ENCODE assay signal across 18 cellular contexts in the genomic region with DNA sequence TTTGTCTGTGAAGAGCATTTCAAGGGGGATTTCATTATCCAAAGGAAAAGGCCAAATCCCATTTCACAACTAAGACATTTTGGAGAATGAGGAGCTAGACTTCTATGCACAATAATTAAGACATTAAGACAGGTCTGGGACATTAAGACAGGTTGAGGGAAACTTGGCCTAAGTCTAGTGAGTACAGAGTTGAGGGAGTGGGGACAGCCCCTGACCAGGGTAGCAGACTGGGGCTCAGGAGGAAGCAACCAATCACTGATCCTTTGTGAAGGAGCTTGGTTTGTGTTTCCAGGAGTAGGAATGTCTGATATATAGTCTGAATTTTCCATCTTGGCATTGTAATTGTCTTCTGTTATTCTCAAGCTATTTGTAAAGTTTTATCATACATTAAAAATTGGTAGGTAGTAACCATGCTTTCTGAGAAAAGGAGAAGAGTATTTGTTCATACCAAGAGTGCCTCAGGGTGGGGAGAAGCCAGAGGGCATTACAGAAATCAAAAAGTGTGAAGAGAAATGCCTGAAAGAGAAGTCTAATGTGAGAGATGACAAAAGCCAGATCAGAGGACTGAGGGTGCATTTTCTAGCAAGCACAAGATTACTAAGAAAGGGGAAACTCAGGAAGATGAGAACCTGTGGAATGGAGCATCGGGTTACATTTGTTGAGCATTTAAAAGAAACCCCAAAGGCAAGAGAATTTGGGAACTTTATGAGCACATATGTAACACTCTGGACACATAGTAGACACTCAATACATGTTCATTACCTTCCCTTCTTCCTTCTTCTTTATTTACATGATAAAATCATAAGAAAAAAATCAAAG.
A peak's percentile ranks its signal among the peaks of the same experiment; 100 is the strongest.
DNase-seq lines count a peak whose midpoint lies in the region; ATAC-seq, FAIRE-seq and TF ChIP-seq lines count a peak whose summit lies in the region.
"Had no signal": no experiment of that assay in that cellular context is flagged by ENCODE, and none has a peak within 500 bp of the region (broad histone marks: within the 10 kb centered on the region; RNA-seq: fewer than 3 reads in every experiment).

No MANE protein-coding gene starts in this region.

- H3K9ac ChIP-seq in astrocyte (ENCODE audit: low read length): no peak overlapping the region
- H3K9ac ChIP-seq: BLaER1 treated with 17β-estradiol and CSF1 and Interleukin-3, amounts not matched to agents 10 nM and 100 nM had no signal

- H3K4me1 ChIP-seq in GM23338 (ENCODE audit: insufficient read depth) (peaks cover 36% of the 10 kb centered on the region), astrocyte (ENCODE audit: insufficient read depth, low read length) (peaks cover 5% of the 10 kb centered on the region), muscle layer of duodenum (ENCODE audit: control insufficient read depth in 1 of 2, insufficient read depth in 2 of 2, low read length in 2 of 2) (peaks cover 11 to 13% of the 10 kb centered on the region in 2 donors)
- no peaks in the 10 kb centered on the region for H3K4me1 ChIP-seq in CD8-positive, alpha-beta T cell (ENCODE audit: insufficient read depth, low read length)

- H3K27ac ChIP-seq in GM23338 (ENCODE audit: low read depth) (no peak overlapping the region), astrocyte (ENCODE audit: low read depth, low read length) (no peak overlapping the region), muscle layer of duodenum (ENCODE audit: low read length) (peak overlapping the region; percentile 13)
- no peak overlapping the region for H3K27ac ChIP-seq in CD8-positive, alpha-beta T cell (ENCODE audit: low read depth, low read length)
- H3K27ac ChIP-seq: BLaER1 treated with 17β-estradiol and CSF1 and Interleukin-3, amounts not matched to agents 10 nM and 100 nM had no signal

- no peaks in the 10 kb centered on the region for H3K9me3 ChIP-seq in astrocyte (ENCODE audit: insufficient read depth, low read depth, low read length)
- no peaks in the 10 kb centered on the region for H3K9me3 ChIP-seq in muscle layer of duodenum (ENCODE audit: control insufficient read depth in 1 of 2, low read length in 2 of 2)
- no peaks in the 10 kb centered on the region for H3K9me3 ChIP-seq in MG63
- no peaks in the 10 kb centered on the region for H3K9me3 ChIP-seq in CD8-positive, alpha-beta T cell (ENCODE audit: low read length)
- H3K9me3 ChIP-seq: BLaER1 treated with 17β-estradiol and CSF1 and Interleukin-3, amounts not matched to agents 10 nM and 100 nM had no signal

- H3K36me3 ChIP-seq in GM23338 (ENCODE audit: insufficient read depth) (no peaks in the 10 kb centered on the region), astrocyte (ENCODE audit: insufficient read depth, low read length) (no peaks in the 10 kb centered on the region), muscle layer of duodenum (ENCODE audit: control insufficient read depth in 1 of 2, insufficient read depth in 2 of 2, low read length in 2 of 2) (no peaks in the 10 kb centered on the region), MG63 (no peaks in the 10 kb centered on the region)
- H3K36me3 ChIP-seq in CD8-positive, alpha-beta T cell (ENCODE audit: insufficient read depth, low read length): no peaks in the 10 kb centered on the region
- H3K36me3 ChIP-seq: BLaER1 treated with 17β-estradiol and CSF1 and Interleukin-3, amounts not matched to agents 10 nM and 100 nM had no signal

- H3K4me3 Mint-ChIP-seq in GM23338: no peak overlapping the region
- no peak overlapping the region for H3K4me3 Mint-ChIP-seq in astrocyte (ENCODE audit: unreplicated experiment)
- H3K4me3 Mint-ChIP-seq in stimulated activated effector memory CD8-positive, alpha-beta T cell treated with anti-CD3 and anti-CD28 coated beads, Interleukin-12 subunit alpha, Interleukin-12 subunit beta, amount 100 ng/mL, for 72 hours: no peak overlapping the region
- no peak overlapping the region for H3K4me3 Mint-ChIP-seq in CD8-positive, alpha-beta T cell
- H3K4me3 Mint-ChIP-seq: H9 had no signal

- H3K36me3 Mint-ChIP-seq in GM23338 (ENCODE audit: low read depth) (no peaks in the 10 kb centered on the region), astrocyte (ENCODE audit: low read depth, unreplicated experiment) (no peaks in the 10 kb centered on the region)
- H3K36me3 Mint-ChIP-seq in stimulated activated effector memory CD8-positive, alpha-beta T cell treated with anti-CD3 and anti-CD28 coated beads, Interleukin-12 subunit alpha, Interleukin-12 subunit beta, amount 100 ng/mL, for 72 hours: no peaks in the 10 kb centered on the region
- no peaks in the 10 kb centered on the region for H3K36me3 Mint-ChIP-seq in CD8-positive, alpha-beta T cell

- H4K20me1 ChIP-seq in GM23338 (replicated peaks; ENCODE audit: insufficient read depth): no peaks in the 10 kb centered on the region
- no peaks in the 10 kb centered on the region for H4K20me1 ChIP-seq in astrocyte (ENCODE audit: insufficient read depth, low read length)
- H4K20me1 ChIP-seq: BLaER1 treated with 17β-estradiol and CSF1 and Interleukin-3, amounts not matched to agents 10 nM and 100 nM had no signal

- CTCF ChIA-PET in CD8-positive, alpha-beta T cell (lab: Charles Lee): no interaction called here

- H2AFZ ChIP-seq in GM23338: peak overlapping the region; percentile 63; the same call in 1 of the 2 replicates
- no peak overlapping the region for H2AFZ ChIP-seq in astrocyte (ENCODE audit: low read depth, low read length)

- peaks cover 2% of the 10 kb centered on the region for H3K27me3 Mint-ChIP-seq in GM23338 (ENCODE audit: insufficient read depth, low read depth, poor library complexity)
- H3K27me3 Mint-ChIP-seq in astrocyte (ENCODE audit: low read depth, unreplicated experiment): no peaks in the 10 kb centered on the region
- no peaks in the 10 kb centered on the region for H3K27me3 Mint-ChIP-seq in CD8-positive, alpha-beta T cell (ENCODE audit: low read depth)

- H3K27me3 ChIP-seq in GM23338 (ENCODE audit: insufficient read depth) (no peaks in the 10 kb centered on the region), astrocyte (ENCODE audit: insufficient read depth, low read length) (no peaks in the 10 kb centered on the region), muscle layer of duodenum (ENCODE audit: low read depth, low read length) (no peaks in the 10 kb centered on the region), MG63 (no peaks in the 10 kb centered on the region)
- H3K27me3 ChIP-seq in CD8-positive, alpha-beta T cell (ENCODE audit: insufficient read depth, low read length): no peaks in the 10 kb centered on the region
- H3K27me3 ChIP-seq: BLaER1 treated with 17β-estradiol and CSF1 and Interleukin-3, amounts not matched to agents 10 nM and 100 nM had no signal

- H3F3A ChIP-seq in GM23338 (replicated peaks; ENCODE audit: low read depth): no peaks in the 10 kb centered on the region

- ATAC-seq in GM23338: no peak
- ATAC-seq in stimulated activated effector memory CD8-positive, alpha-beta T cell treated with anti-CD3 and anti-CD28 coated beads, Interleukin-12 subunit alpha, Interleukin-12 subunit beta, amount 100 ng/mL, for 72 hours: peak; percentile 67
- ATAC-seq in CD8-positive, alpha-beta T cell: no peak

- TF ChIP-seq CTCF in GM23338 (conservative IDR thresholded peaks at IDR 0.05; ENCODE audit: low read depth in 2 of 2) (no peak), astrocyte (IDR thresholded peaks at IDR 0.05; ENCODE audit: insufficient read depth, low read depth, low read length) (no peak)
- no peak for TF ChIP-seq CTCF in CD8-positive, alpha-beta T cell (IDR thresholded peaks at IDR 0.05)

- peak; percentile 50 for FAIRE-seq in astrocyte (lab: Jason Lieb, UNC)

- DNase-seq in GM23338 (ENCODE audit: low spot score) (peak; percentile 14), astrocyte (ENCODE audit: low read depth) (no peak), MG63 (no peak), COLO668 (lab: John Stamatoyannopoulos, UW; ENCODE audit: unreplicated experiment) (no peak)
- no peak for DNase-seq in stimulated activated effector memory CD8-positive, alpha-beta T cell treated with anti-CD3 and anti-CD28 coated beads, Interleukin-12 subunit alpha, Interleukin-12 subunit beta, amount 100 ng/mL, for 72 hours (ENCODE audit: low spot score in 2 of 2)
- DNase-seq in activated naive CD4-positive, alpha-beta T cell treated with Interleukin-2 at 50 U/mL for 16 hours: no peak
- no peak for DNase-seq in CD8-positive, alpha-beta T cell
- DNase-seq: COR-L47; H9; NCI-H1048; NCI-H146; NCI-H2081 treated with DMSO at 0.1 percent for 48 hours; NCI-H2227 treated with DMSO at 0.1 percent for 48 hours; NCI-H526 treated with DMSO at 0.1 percent for 48 hours; NK-92 treated with Interleukin-12 subunit alpha and Interleukin-12 subunit beta, amount 100 ng/mL, for 24 hours; OCI-M1 had no signal

- no peak overlapping the region for H3K27ac Mint-ChIP-seq in GM23338
- no peak overlapping the region for H3K27ac Mint-ChIP-seq in astrocyte (ENCODE audit: unreplicated experiment)
- H3K27ac Mint-ChIP-seq in stimulated activated effector memory CD8-positive, alpha-beta T cell treated with anti-CD3 and anti-CD28 coated beads, Interleukin-12 subunit alpha, Interleukin-12 subunit beta, amount 100 ng/mL, for 72 hours: no peak overlapping the region
- no peak overlapping the region for H3K27ac Mint-ChIP-seq in CD8-positive, alpha-beta T cell
- H3K27ac Mint-ChIP-seq: H9 had no signal

- POLR2A ChIA-PET in CD8-positive, alpha-beta T cell (lab: Charles Lee): no interaction called here

- H3K9me3 Mint-ChIP-seq in GM23338 (peaks cover 2% of the 10 kb centered on the region; the same call in 1 of the 3 replicates), astrocyte (ENCODE audit: unreplicated experiment) (no peaks in the 10 kb centered on the region)
- peaks cover 2% of the 10 kb centered on the region for H3K9me3 Mint-ChIP-seq in stimulated activated effector memory CD8-positive, alpha-beta T cell treated with anti-CD3 and anti-CD28 coated beads, Interleukin-12 subunit alpha, Interleukin-12 subunit beta, amount 100 ng/mL, for 72 hours
- no peaks in the 10 kb centered on the region for H3K9me3 Mint-ChIP-seq in CD8-positive, alpha-beta T cell
- H3K9me3 Mint-ChIP-seq: H9 had no signal

- H3K4me2 ChIP-seq in GM23338 (0 out of 2 replicates have a peak overlapping the region, but pooled peaks have one; percentile 27), astrocyte (ENCODE audit: low read length) (no peak overlapping the region)
- H3K4me2 ChIP-seq: BLaER1 treated with 17β-estradiol and CSF1 and Interleukin-3, amounts not matched to agents 10 nM and 100 nM had no signal

- H3K4me1 Mint-ChIP-seq in GM23338 (peaks cover 34% of the 10 kb centered on the region), astrocyte (ENCODE audit: low read depth, unreplicated experiment) (no peaks in the 10 kb centered on the region)
- H3K4me1 Mint-ChIP-seq in stimulated activated effector memory CD8-positive, alpha-beta T cell treated with anti-CD3 and anti-CD28 coated beads, Interleukin-12 subunit alpha, Interleukin-12 subunit beta, amount 100 ng/mL, for 72 hours: no peaks in the 10 kb centered on the region
- H3K4me1 Mint-ChIP-seq in CD8-positive, alpha-beta T cell (ENCODE audit: low read depth): no peaks in the 10 kb centered on the region

- H3K79me2 ChIP-seq in GM23338 (replicated peaks; ENCODE audit: insufficient read depth) (no peaks in the 10 kb centered on the region), astrocyte (ENCODE audit: insufficient read depth, low read length) (no peaks in the 10 kb centered on the region)

- H3K4me3 ChIP-seq in GM23338 (no peak overlapping the region), astrocyte (ENCODE audit: insufficient read depth, low read depth, low read length) (no peak overlapping the region), muscle layer of duodenum (ENCODE audit: low read depth in 1 of 2, low read length in 2 of 2) (no peak overlapping the region), MG63 (no peak overlapping the region)
- H3K4me3 ChIP-seq in CD8-positive, alpha-beta T cell (ENCODE audit: low read depth, low read length): no peak overlapping the region
- H3K4me3 ChIP-seq: BLaER1 treated with 17β-estradiol and CSF1 and Interleukin-3, amounts not matched to agents 10 nM and 100 nM had no signal

- no peaks in the 10 kb centered on the region; the same call in none of the 2 replicates for H3K9me2 ChIP-seq in GM23338 (ENCODE audit: insufficient read depth)

- intact Hi-C loops in CD8-positive, alpha-beta T cell (cut with DNase I, micrococcal nuclease): no loop called here
